20 cellular contexts compared by ENCODE assay signal in genomic region chr2:54480025-54480424, GRCh38. TPM values are rescaled to one million over a fixed set of nuclear protein-coding genes. Genes with fewer than 3 reads are reported as not detected.
A peak's percentile ranks its signal among the peaks of the same experiment; 100 is the strongest.
DNase-seq lines count a peak whose midpoint lies in the region; ATAC-seq and TF ChIP-seq lines count a peak whose summit lies in the region.
"Had no signal": no experiment of that assay in that cellular context is flagged by ENCODE, and none has a peak within 500 bp of the region (broad histone marks: within the 10 kb centered on the region; RNA-seq: fewer than 3 reads in every experiment).

No MANE protein-coding gene starts in this region.

- H3K27me3 ChIP-seq in right lobe of liver: no peaks in the 10 kb centered on the region
- H3K27me3 ChIP-seq: breast epithelium, SJCRH30, thyroid gland had no signal

- TF ChIP-seq CTCF in right lobe of liver (IDR thresholded peaks at IDR 0.05) (no peak), GM10248 (IDR thresholded peaks at IDR 0.05; ENCODE audit: control extremely low read depth, extremely low read depth, low read depth, missing control alignments) (no peak)

- peak overlapping the region in 1 of 3 donors; percentile 18 for H3K27ac ChIP-seq in right lobe of liver
- H3K27ac ChIP-seq: SJCRH30 had no signal

- TF ChIP-seq POLR2A in right lobe of liver (IDR thresholded peaks at IDR 0.05): no peak

- POLR2A ChIA-PET in GM10248 (lab: Yijun Ruan, JAX): no interaction called here

- H3K4me3 ChIP-seq in right lobe of liver: no peak overlapping the region
- H3K4me3 ChIP-seq: breast epithelium, HAP-1, lung, SJCRH30, thyroid gland had no signal

- DNase-seq in right lobe of liver: no peak
- DNase-seq in GM10248 (ENCODE audit: extremely low spot score): no peak
- no peak for DNase-seq in NCI-H446 treated with DMSO at 0.1 percent for 48 hours (lab: John Stamatoyannopoulos, UW)
- DNase-seq in HPDE6-E6E7 (ENCODE audit: extremely low spot score): no peak
- DNase-seq in stimulated activated CD4-positive, alpha-beta T cell treated with anti-CD3 and anti-CD28 coated beads, Interleukin-2, amount 100 ng/mL, for 48 hours: no peak
- DNase-seq: activated CD4-positive, CD25-positive, alpha-beta regulatory T cell; activated CD8-positive, alpha-beta T cell treated with anti-CD3 and anti-CD28 coated beads, Interleukin-2, amount 10 ng/mL, durations not matched to agents 7 days and 5 days; activated naive CD8-positive, alpha-beta T cell treated with anti-CD3 and anti-CD28 coated beads, Interleukin-2, amount 10 ng/mL, durations not matched to agents 7 days and 5 days; activated T-cell treated with anti-CD3 and anti-CD28 coated beads, Interleukin-2, amount 50 U/mL, for 72 hours; EL; erythroblast; NCI-H1694 treated with DMSO at 0.1 percent for 48 hours; SJCRH30; thyroid gland had no signal

- H3K9me3 ChIP-seq in right lobe of liver: no peaks in the 10 kb centered on the region
- H3K9me3 ChIP-seq: breast epithelium, HAP-1, SJCRH30, thyroid gland had no signal

- WGBS in right lobe of liver (ENCODE audit: insufficient coverage, low coverage, low lambda C conversion rate, missing lambda C conversion rate): 35% methylated on average over 2 of the region's 2 CpGs

- peaks cover 0 to 40% (median 16%) of the 10 kb centered on the region in 4 donors for H3K4me1 ChIP-seq in right lobe of liver

- CTCF ChIA-PET in GM10248 (lab: Yijun Ruan, JAX): interaction anchor here (1.1 to 2.7 kb wide), 3 partner anchors 18 to 224 kb away, joined by 3 to 9 read pairs (median 7); no protein-coding TSS in a partner anchor

- H3K36me3 ChIP-seq in right lobe of liver: no peaks in the 10 kb centered on the region
- H3K36me3 ChIP-seq: breast epithelium, HAP-1, thyroid gland had no signal

- ATAC-seq in GM18520 (IDR thresholded peaks at IDR 0.05; ENCODE audit: unreplicated experiment): peak; percentile 76
- peak; percentile 63 for ATAC-seq in GM19467 (IDR thresholded peaks at IDR 0.05; ENCODE audit: unreplicated experiment)
- ATAC-seq in HG03354 (IDR thresholded peaks at IDR 0.05; ENCODE audit: poor library complexity, severe bottlenecking, unreplicated experiment): peak; percentile 74
- peak; percentile 86 to 90 (median 89) for ATAC-seq in right lobe of liver
- ATAC-seq: activated CD8-positive, alpha-beta T cell treated with anti-CD3 and anti-CD28 coated beads, Interleukin-2, amount 10 ng/mL, durations not matched to agents 7 days and 5 days; activated T-cell treated with anti-CD3 and anti-CD28 coated beads, Interleukin-2, amount 50 U/mL, for 72 hours had no signal

- intact Hi-C loops in right lobe of liver (cut with DNase I): no loop called here

RNA-seq across cellular contexts. Expression of gene SPTBN1, which starts 23.9 kb away (rescaled TPM):
- 100 to 1,000 TPM; 107 to 315 (median 227) TPM for total RNA-seq in right lobe of liver
